17 cellular contexts compared by ENCODE assay signal in genomic region chr20:723756-724155, GRCh38. TPM values are rescaled to one million over a fixed set of nuclear protein-coding genes. Genes with fewer than 3 reads are reported as not detected.
DNase-seq lines count a peak whose midpoint lies in the region; ATAC-seq and TF ChIP-seq lines count a peak whose summit lies in the region.
"Had no signal": no experiment of that assay in that cellular context is flagged by ENCODE, and none has a peak within 500 bp of the region (broad histone marks: within the 10 kb centered on the region; RNA-seq: fewer than 3 reads in every experiment).

No MANE protein-coding gene starts in this region.

- H3K9me3 ChIP-seq in spleen: no peaks in the 10 kb centered on the region
- H3K9me3 ChIP-seq: Caco-2 had no signal

- ATAC-seq in esophagus mucosa: peak; percentile 70

- TF ChIP-seq CTCF in spleen (IDR thresholded peaks at IDR 0.05 in 8 of 11, conservative IDR thresholded peaks at IDR 0.05 in 3 of 11): no peak

- peaks cover 0 to 100% (median 22%) of the 10 kb centered on the region in 7 donors for H3K27me3 ChIP-seq in spleen (replicated peaks in 1 of 7)

- H3K27ac ChIP-seq in spleen: no peak overlapping the region
- H3K27ac ChIP-seq: HL-60 had no signal

- peaks cover 0 to 11% (median 10%) of the 10 kb centered on the region in 6 donors for H3K4me1 ChIP-seq in spleen
- H3K4me1 ChIP-seq: Caco-2 had no signal

- no peaks in the 10 kb centered on the region for H3K36me3 ChIP-seq in spleen

- H3K4me3 ChIP-seq in spleen: no peak overlapping the region

- intact Hi-C loops in spleen (cut with DNase I; ENCODE audit: low total_unique reads): no loop called here

- peak; percentile 66 for DNase-seq in NCI-H82 (lab: John Stamatoyannopoulos, UW)
- no peak for DNase-seq in NCI-H82 treated with DMSO at 0.1 percent for 48 hours (lab: John Stamatoyannopoulos, UW; ENCODE audit: unreplicated experiment)
- peak; percentile 48 for DNase-seq in NCI-H526 treated with DMSO at 0.1 percent for 48 hours (lab: John Stamatoyannopoulos, UW)
- DNase-seq in spleen: peak; percentile 56
- no peak for DNase-seq in anterior cingulate cortex (lab: John Stamatoyannopoulos, UW)
- no peak for DNase-seq in CD1c-positive myeloid dendritic cell (ENCODE audit: extremely low spot score)
- DNase-seq in stimulated activated CD4-positive, alpha-beta T cell treated with anti-CD3 and anti-CD28 coated beads, Interleukin-4, amount 100 ng/mL, for 4 hours: no peak
- DNase-seq: activated naive CD4-positive, alpha-beta T cell; KG1; NCI-H1436; stimulated activated CD4-positive, alpha-beta T cell treated with anti-CD3 and anti-CD28 coated beads, Interleukin-1b, Interleukin-23, amount 100 ng/mL, for 48 hours had no signal

- TF ChIP-seq POLR2A in spleen (IDR thresholded peaks at IDR 0.05): no peak

- WGBS in spleen, 5 donors: 67 to 80% (median 77%) methylated on average over 7 to 8 of the region's 8 CpGs

RNA-seq across cellular contexts. Expression of gene SLC52A3, which starts 44.5 kb away (rescaled TPM):
- total RNA-seq in esophagus mucosa: 6.7 TPM
- under 1 TPM in 4 of 7 donors, not detected in 3; 0.17 to 0.44 (median 0.27) TPM for total RNA-seq in spleen
- polyA plus RNA-seq in spleen: under 1 TPM; 0.03 to 0.08 (median 0.04) TPM
- total RNA-seq: OCI-LY7 had no signal
- polyA plus RNA-seq: AG04450 had no signal

RNA-seq across cellular contexts. Expression of gene SCRT2, which starts 48.2 kb away (rescaled TPM):
- total RNA-seq in esophagus mucosa: not detected
- total RNA-seq in spleen: under 1 TPM in 1 of 7 donors, not detected in 6; 0.09 TPM
- polyA plus RNA-seq in spleen: not detected
- total RNA-seq: Caco-2, liver, OCI-LY7 had no signal
- polyA plus RNA-seq: AG04450, liver had no signal

Comparison
In these comparisons a context has a peak if more than half of its experiments do, and no peak if none do; other contexts are left out.
1. DNase-seq: peak in NCI-H82 (single experiment), NCI-H526 treated with DMSO at 0.1 percent for 48 hours (single experiment) and spleen (single experiment); none in NCI-H82 treated with DMSO at 0.1 percent for 48 hours (single experiment), anterior cingulate cortex (0 of 58), CD1c-positive myeloid dendritic cell (single experiment) and stimulated activated CD4-positive, alpha-beta T cell treated with anti-CD3 and anti-CD28 coated beads, Interleukin-4, amount 100 ng/mL, for 4 hours (0 of 2).